In genomic region chr2:174610243-174610995, GRCh38 we compare ENCODE assay signal across 12 cellular contexts. TPM values are rescaled to one million over a fixed set of nuclear protein-coding genes. Genes with fewer than 3 reads are reported as not detected.
DNase-seq lines count a peak whose midpoint lies in the region; ATAC-seq and TF ChIP-seq lines count a peak whose summit lies in the region.
"Had no signal": no experiment of that assay in that cellular context is flagged by ENCODE, and none has a peak within 500 bp of the region (broad histone marks: within the 10 kb centered on the region; RNA-seq: fewer than 3 reads in every experiment).

No MANE protein-coding gene starts in this region.

- TF ChIP-seq POLR2A in prostate gland (IDR thresholded peaks at IDR 0.05), result no peak

- H3K4me1 ChIP-seq in prostate gland (replicated peaks), result peaks cover 9% of the 10 kb centered on the region

- H3K4me3 Mint-ChIP-seq in activated CD4-positive, alpha-beta memory T cell treated with anti-CD3 and anti-CD28 coated beads for 36 hours, result peak overlapping the region; percentile 6
- H3K4me3 Mint-ChIP-seq in naive thymus-derived CD8-positive, alpha-beta T cell, result peak overlapping the region in 7 of 10 donors; percentile 0 to 65 (median 32)

- CTCF ChIA-PET in activated CD4-positive, alpha-beta memory T cell treated with anti-CD3 and anti-CD28 coated beads for 36 hours (lab: Charles Lee), result interaction anchor here (0.8 to 6.7 kb wide), 11 partner anchors 7 to 147 kb away, joined by 3 to 37 read pairs (median 4); partner anchors contain the start of gene WIPF1

- H3K27ac ChIP-seq in prostate gland, result no peak overlapping the region

- peaks cover 22% of the 10 kb centered on the region for H3K36me3 Mint-ChIP-seq in activated CD4-positive, alpha-beta memory T cell treated with anti-CD3 and anti-CD28 coated beads for 36 hours
- H3K36me3 Mint-ChIP-seq in naive thymus-derived CD8-positive, alpha-beta T cell, result peaks cover 0 to 55% (median 0%) of the 10 kb centered on the region in 3 donors

- peaks cover 91% of the 10 kb centered on the region for H3K4me1 Mint-ChIP-seq in activated CD4-positive, alpha-beta memory T cell treated with anti-CD3 and anti-CD28 coated beads for 36 hours (ENCODE audit: low read depth)
- H3K4me1 Mint-ChIP-seq in naive thymus-derived CD8-positive, alpha-beta T cell, result peaks cover 35 to 96% (median 90%) of the 10 kb centered on the region in 4 donors

- H3K4me3 ChIP-seq in prostate gland, result no peak overlapping the region
- H3K4me3 ChIP-seq: esophagus squamous epithelium had no signal

- no peaks in the 10 kb centered on the region for H3K27me3 Mint-ChIP-seq in activated CD4-positive, alpha-beta memory T cell treated with anti-CD3 and anti-CD28 coated beads for 36 hours
- H3K27me3 Mint-ChIP-seq in naive thymus-derived CD8-positive, alpha-beta T cell, result no peaks in the 10 kb centered on the region

- 86% methylated on average over 7 of the region's 7 CpGs for WGBS in prostate gland

- DNase-seq in EH (ENCODE audit: low read depth), result peak; percentile 30
- no peak for DNase-seq in activated CD4-positive, alpha-beta memory T cell treated with anti-CD3 and anti-CD28 coated beads for 36 hours
- DNase-seq in naive thymus-derived CD8-positive, alpha-beta T cell, result no peak
- no peak for DNase-seq in posterior cingulate gyrus
- DNase-seq in prostate gland (ENCODE audit: low spot score), result no peak
- no peak for DNase-seq in globus pallidus (ENCODE audit: low spot score)
- DNase-seq: activated effector memory CD4-positive, alpha-beta T cell treated with Interleukin-2 at 50 U/mL for 16 hours; esophagus squamous epithelium; stimulated activated CD4-positive, alpha-beta T cell treated with anti-CD3 and anti-CD28 coated beads, Interleukin-4, amount 100 ng/mL, for 24 hours had no signal

- H3K27me3 ChIP-seq in prostate gland (replicated peaks; ENCODE audit: insufficient read depth), result no peaks in the 10 kb centered on the region
- H3K27me3 ChIP-seq: esophagus squamous epithelium had no signal

- no peaks in the 10 kb centered on the region for H3K9me3 Mint-ChIP-seq in activated CD4-positive, alpha-beta memory T cell treated with anti-CD3 and anti-CD28 coated beads for 36 hours
- no peaks in the 10 kb centered on the region for H3K9me3 Mint-ChIP-seq in naive thymus-derived CD8-positive, alpha-beta T cell

- intact Hi-C loops in activated CD4-positive, alpha-beta memory T cell treated with anti-CD3 and anti-CD28 coated beads for 36 hours (cut with micrococcal nuclease), result no loop called here
- intact Hi-C loops in posterior cingulate gyrus (cut with DNase I) (no loop called here), prostate gland (cut with DNase I) (no loop called here)

- peak overlapping the region; percentile 96 for H3K27ac Mint-ChIP-seq in activated CD4-positive, alpha-beta memory T cell treated with anti-CD3 and anti-CD28 coated beads for 36 hours
- H3K27ac Mint-ChIP-seq in naive thymus-derived CD8-positive, alpha-beta T cell, result peak overlapping the region; percentile 70 to 93 (median 91)

- no peak for TF ChIP-seq CTCF in prostate gland (IDR thresholded peaks at IDR 0.05)

- H3K36me3 ChIP-seq in prostate gland, result no peaks in the 10 kb centered on the region
- H3K36me3 ChIP-seq: esophagus squamous epithelium had no signal

- H3K9me3 ChIP-seq in prostate gland, result no peaks in the 10 kb centered on the region
- H3K9me3 ChIP-seq: esophagus squamous epithelium had no signal

- POLR2A ChIA-PET in activated CD4-positive, alpha-beta memory T cell treated with anti-CD3 and anti-CD28 coated beads for 36 hours (lab: Charles Lee), result interaction anchor here (2.0 to 9.8 kb wide), 2 partner anchors 14 to 22 kb away, joined by 6 to 110 read pairs; partner anchors contain the start of gene WIPF1
- POLR2A ChIA-PET in naive thymus-derived CD8-positive, alpha-beta T cell (lab: Charles Lee), result interaction anchor here (0.5 to 2.0 kb wide), 4 partner anchors 12 to 304 kb away, joined by 3 to 8 read pairs (median 6); partner anchors contain the start of gene WIPF1

- ATAC-seq in HG02885 (IDR thresholded peaks at IDR 0.05; ENCODE audit: poor library complexity, unreplicated experiment) (peak; percentile 39), HG03457 (IDR thresholded peaks at IDR 0.05; ENCODE audit: unreplicated experiment) (no peak)
- ATAC-seq in naive thymus-derived CD8-positive, alpha-beta T cell, result no peak
- ATAC-seq: Panc1 had no signal

RNA-seq across cellular contexts. Expression of gene WIPF1, which starts 12.8 kb away (rescaled TPM):
- total RNA-seq in activated CD4-positive, alpha-beta memory T cell treated with anti-CD3 and anti-CD28 coated beads for 36 hours, result 100 to 1,000 TPM; 170 to 183 TPM
- 100 to 1,000 TPM; 408 to 419 TPM for total RNA-seq in naive thymus-derived CD8-positive, alpha-beta T cell
- 100 to 1,000 TPM in 2 of 3 donors, 10 to 100 TPM in 1; 97.5 to 116 (median 103) TPM for polyA plus RNA-seq in naive thymus-derived CD8-positive, alpha-beta T cell
- total RNA-seq in prostate gland, result 10 to 100 TPM in 1 of 2 donors, 1 to 10 TPM in 1; 7.2 to 19.0 TPM

Comparison
In these comparisons a context has a peak if more than half of its experiments do, and no peak if none do; other contexts are left out.
1. RNA of gene WIPF1, which starts 12.8 kb away (total RNA-seq): 408 to 419 TPM in naive thymus-derived CD8-positive, alpha-beta T cell and 170 to 183 TPM in activated CD4-positive, alpha-beta memory T cell treated with anti-CD3 and anti-CD28 coated beads for 36 hours; 7.2 to 19.0 TPM in prostate gland; every median in the first group is over 4 times any median in the second.